In the genomic region with DNA sequence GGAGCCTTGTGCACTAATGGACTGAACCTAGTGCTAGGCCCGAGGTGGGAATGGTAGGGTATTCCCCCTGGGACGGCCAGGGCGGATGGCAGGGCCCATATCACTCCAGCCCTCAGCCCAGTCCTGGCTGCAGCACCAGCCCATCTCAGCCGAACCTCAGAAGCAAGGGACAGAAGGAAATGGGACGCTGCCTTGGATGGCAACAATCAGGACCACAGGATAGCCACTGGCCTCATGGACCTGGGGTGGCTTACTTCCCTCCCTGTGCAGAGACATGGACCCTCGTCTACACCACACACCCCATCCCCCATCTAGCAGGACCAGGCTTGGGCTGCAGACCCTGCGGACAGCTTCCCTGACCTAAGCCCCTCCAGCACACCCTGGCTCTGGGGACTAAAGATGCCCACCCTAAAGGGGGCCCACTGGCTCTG, we compare ENCODE assay signal across 1 cellular context.
A peak's percentile ranks its signal among the peaks of the same experiment; 100 is the strongest.
TF ChIP-seq lines count a peak whose summit lies in the region.

No MANE protein-coding gene starts in this region.

TF ChIP-seq in K562, 482 proteins besides CTCF, POLR2A, EP300 and RAD21 (continues in another document):
- TF ChIP-seq ZNF778 (CRISPR knock-in tag; IDR thresholded peaks at IDR 0.05) (no peak), PTBP1 (IDR thresholded peaks at IDR 0.05; ENCODE audit: low read depth, low read length) (no peak), SRSF1 (IDR thresholded peaks at IDR 0.05; ENCODE audit: low read depth, low read length) (no peak), ZNF561 (CRISPR knock-in tag; conservative IDR thresholded peaks at IDR 0.05) (no peak), E2F1 (CRISPR knock-in tag; IDR thresholded peaks at IDR 0.05) (no peak), KLF13 (tag; IDR thresholded peaks at IDR 0.05; ENCODE audit: borderline replicate concordance, low read depth) (0 out of 2 replicates have a peak, but pooled peaks have one; percentile 12), DLX4 (CRISPR knock-in tag; IDR thresholded peaks at IDR 0.05) (no peak), SMARCA4 (IDR thresholded peaks at IDR 0.05) (no peak), ZNF146 (CRISPR knock-in tag; IDR thresholded peaks at IDR 0.05; ENCODE audit: unreplicated experiment) (peak; percentile 30), L3MBTL2 (IDR thresholded peaks at IDR 0.05) (no peak), CCAR2 (IDR thresholded peaks at IDR 0.05; ENCODE audit: low read depth, low read length) (no peak), E2F4 (CRISPR knock-in tag; IDR thresholded peaks at IDR 0.05; ENCODE audit: low read depth) (no peak), KDM5B (IDR thresholded peaks at IDR 0.05; ENCODE audit: insufficient replicate concordance, low read depth, low read length) (peak; percentile 20), ZNF121 (CRISPR knock-in tag; conservative IDR thresholded peaks at IDR 0.05) (no peak), PRMT5 (CRISPR knock-in tag; IDR thresholded peaks at IDR 0.05) (0 out of 2 replicates have a peak, but pooled peaks have one; percentile 50), HNRNPL (IDR thresholded peaks at IDR 0.05; ENCODE audit: low read depth, low read length) (no peak), CHD7 (IDR thresholded peaks at IDR 0.05; ENCODE audit: low read depth, low read length) (peak; percentile 60), NFE2L1 (tag; IDR thresholded peaks at IDR 0.05; ENCODE audit: borderline replicate concordance, low read depth) (no peak), ZBTB40 (IDR thresholded peaks at IDR 0.05) (no peak), ZBTB40 (CRISPR knock-in tag; IDR thresholded peaks at IDR 0.05) (0 out of 2 replicates have a peak, but pooled peaks have one; percentile 23)
- TF ChIP-seq, protein P1, sequence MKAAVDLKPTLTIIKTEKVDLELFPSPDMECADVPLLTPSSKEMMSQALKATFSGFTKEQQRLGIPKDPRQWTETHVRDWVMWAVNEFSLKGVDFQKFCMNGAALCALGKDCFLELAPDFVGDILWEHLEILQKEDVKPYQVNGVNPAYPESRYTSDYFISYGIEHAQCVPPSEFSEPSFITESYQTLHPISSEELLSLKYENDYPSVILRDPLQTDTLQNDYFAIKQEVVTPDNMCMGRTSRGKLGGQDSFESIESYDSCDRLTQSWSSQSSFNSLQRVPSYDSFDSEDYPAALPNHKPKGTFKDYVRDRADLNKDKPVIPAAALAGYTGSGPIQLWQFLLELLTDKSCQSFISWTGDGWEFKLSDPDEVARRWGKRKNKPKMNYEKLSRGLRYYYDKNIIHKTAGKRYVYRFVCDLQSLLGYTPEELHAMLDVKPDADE (conservative IDR thresholded peaks at IDR 0.05; ENCODE audit: control insufficient read depth, low read depth, low read length): 0 out of 2 replicates have a peak, but pooled peaks have one; percentile 20
- TF ChIP-seq, protein P2, sequence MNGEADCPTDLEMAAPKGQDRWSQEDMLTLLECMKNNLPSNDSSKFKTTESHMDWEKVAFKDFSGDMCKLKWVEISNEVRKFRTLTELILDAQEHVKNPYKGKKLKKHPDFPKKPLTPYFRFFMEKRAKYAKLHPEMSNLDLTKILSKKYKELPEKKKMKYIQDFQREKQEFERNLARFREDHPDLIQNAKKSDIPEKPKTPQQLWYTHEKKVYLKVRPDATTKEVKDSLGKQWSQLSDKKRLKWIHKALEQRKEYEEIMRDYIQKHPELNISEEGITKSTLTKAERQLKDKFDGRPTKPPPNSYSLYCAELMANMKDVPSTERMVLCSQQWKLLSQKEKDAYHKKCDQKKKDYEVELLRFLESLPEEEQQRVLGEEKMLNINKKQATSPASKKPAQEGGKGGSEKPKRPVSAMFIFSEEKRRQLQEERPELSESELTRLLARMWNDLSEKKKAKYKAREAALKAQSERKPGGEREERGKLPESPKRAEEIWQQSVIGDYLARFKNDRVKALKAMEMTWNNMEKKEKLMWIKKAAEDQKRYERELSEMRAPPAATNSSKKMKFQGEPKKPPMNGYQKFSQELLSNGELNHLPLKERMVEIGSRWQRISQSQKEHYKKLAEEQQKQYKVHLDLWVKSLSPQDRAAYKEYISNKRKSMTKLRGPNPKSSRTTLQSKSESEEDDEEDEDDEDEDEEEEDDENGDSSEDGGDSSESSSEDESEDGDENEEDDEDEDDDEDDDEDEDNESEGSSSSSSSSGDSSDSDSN (IDR thresholded peaks at IDR 0.05; ENCODE audit: borderline replicate concordance in 1 of 2, low read depth in 2 of 2, low read length in 2 of 2): no peak
